Comparison of ENCODE assay signal across 8 cellular contexts in genomic region chr21:46285206-46285661, GRCh38. TPM values are rescaled to one million over a fixed set of nuclear protein-coding genes. Genes with fewer than 3 reads are reported as not detected.
A peak's percentile ranks its signal among the peaks of the same experiment; 100 is the strongest.
DNase-seq lines count a peak whose midpoint lies in the region; ATAC-seq, FAIRE-seq and TF ChIP-seq lines count a peak whose summit lies in the region.

Gene MCM3AP (minus strand): TSS chr21:46285611. CDS start chr21:46285286, 325 bp downstream.

- peaks cover 11% of the 10 kb centered on the region for H3K36me3 ChIP-seq in rectal smooth muscle tissue (ENCODE audit: control insufficient read depth, insufficient read depth, low read length)

- peaks cover 23 to 46% (median 43%) of the 10 kb centered on the region in 3 experiments for H3K36me3 Mint-ChIP-seq in H9 (ENCODE audit: insufficient read depth in 1 of 3, low read depth in 3 of 3)
- peaks cover 31% of the 10 kb centered on the region for H3K36me3 Mint-ChIP-seq in activated CD4-positive, alpha-beta memory T cell treated with anti-CD3 and anti-CD28 coated beads for 36 hours

- H3K79me2 ChIP-seq in H9 (ENCODE audit: insufficient read depth, low read length): peaks cover 23% of the 10 kb centered on the region; the same call in 1 of the 2 replicates

- ATAC-seq in GM21576 (IDR thresholded peaks at IDR 0.05; ENCODE audit: unreplicated experiment) (no peak), HG03025 (IDR thresholded peaks at IDR 0.05; ENCODE audit: low FRiP score, unreplicated experiment) (no peak), HG02981 (IDR thresholded peaks at IDR 0.05; ENCODE audit: unreplicated experiment) (no peak)

- no peaks in the 10 kb centered on the region for H4K20me1 ChIP-seq in H9 (ENCODE audit: control insufficient read depth, insufficient read depth, insufficient read length)

- no peak within 1 kb of the TSS for H3K56ac ChIP-seq in H9 (ENCODE audit: insufficient read length, low read depth, low read length)

- H3K4me1 ChIP-seq in H9 (ENCODE audit: insufficient read depth, low read length) (peaks cover 6% of the 10 kb centered on the region; the same call in 1 of the 2 replicates), rectal smooth muscle tissue (ENCODE audit: control insufficient read depth, insufficient read depth, low read length) (peaks cover 24% of the 10 kb centered on the region)

- no CpG with 5 or more reads among the region's 6 CpGs for WGBS in H9 (ENCODE audit: extremely low coverage, insufficient read length, low lambda C conversion rate)

- H3K9me3 Mint-ChIP-seq in H9: no peaks in the 10 kb centered on the region; a peak in 1 of 5 replicates
- no peaks in the 10 kb centered on the region for H3K9me3 Mint-ChIP-seq in activated CD4-positive, alpha-beta memory T cell treated with anti-CD3 and anti-CD28 coated beads for 36 hours

- H3K4me1 Mint-ChIP-seq in H9: peaks cover 41 to 49% of the 10 kb centered on the region in 2 experiments
- peaks cover 53% of the 10 kb centered on the region for H3K4me1 Mint-ChIP-seq in activated CD4-positive, alpha-beta memory T cell treated with anti-CD3 and anti-CD28 coated beads for 36 hours (ENCODE audit: low read depth)

- no peak within 1 kb of the TSS for H3K4ac ChIP-seq in H9 (ENCODE audit: low read depth, low read length)

- H4K5ac ChIP-seq in H9 (ENCODE audit: insufficient read length, low read depth, low read length): no peak within 1 kb of the TSS

- peak within 1 kb of the TSS; percentile 68 for H3K4me3 ChIP-seq in rectal smooth muscle tissue (ENCODE audit: low read length)

- no peak within 1 kb of the TSS for H3K23ac ChIP-seq in H9 (ENCODE audit: insufficient read length, low read depth, low read length)

- H2BK12ac ChIP-seq in H9 (ENCODE audit: insufficient read length, low read depth, low read length): no peak within 1 kb of the TSS

- H2BK20ac ChIP-seq in H9 (ENCODE audit: low read depth, low read length, poor library complexity, severe bottlenecking): no peak within 1 kb of the TSS

- peak within 1 kb of the TSS; percentile 86 to 96 (median 88); a peak in 4 of 7 replicates for H3K27ac Mint-ChIP-seq in H9
- H3K27ac Mint-ChIP-seq in activated CD4-positive, alpha-beta memory T cell treated with anti-CD3 and anti-CD28 coated beads for 36 hours: peak within 1 kb of the TSS; percentile 96

- H3K9me3 ChIP-seq in H9 (ENCODE audit: control insufficient read depth, low read depth, low read length): no peaks in the 10 kb centered on the region

- intact Hi-C loops in activated CD4-positive, alpha-beta memory T cell treated with anti-CD3 and anti-CD28 coated beads for 36 hours (cut with micrococcal nuclease): loop anchor here (5.0 to 10.0 kb wide), 2 partner anchors 33 to 170 kb away; partner anchors contain the start of gene DIP2A
- intact Hi-C loops in cardiac septum (cut with DNase I): loop anchor here (5.0 to 10.0 kb wide), 2 partner anchors 58 to 310 kb away; partner anchors contain the start of gene LSS

- no peaks in the 10 kb centered on the region for H3K27me3 Mint-ChIP-seq in H9 (ENCODE audit: low read depth)
- no peaks in the 10 kb centered on the region for H3K27me3 Mint-ChIP-seq in activated CD4-positive, alpha-beta memory T cell treated with anti-CD3 and anti-CD28 coated beads for 36 hours

- FAIRE-seq in GM12892 (lab: Jason Lieb, UNC): no peak

- DNase-seq in H9: no peak
- DNase-seq in activated CD4-positive, alpha-beta memory T cell treated with anti-CD3 and anti-CD28 coated beads for 36 hours: no peak
- DNase-seq in cardiac septum (ENCODE audit: low spot score): no peak
- DNase-seq in GM12892 (ENCODE audit: insufficient read length): no peak

- peaks cover 15% of the 10 kb centered on the region for H3K79me1 ChIP-seq in H9 (ENCODE audit: insufficient read depth, low read depth, low read length, poor library complexity, severe bottlenecking)

- peak within 1 kb of the TSS; percentile 75 for H3K27ac ChIP-seq in H9 (ENCODE audit: insufficient read length, low read depth, low read length)
- H3K27ac ChIP-seq in rectal smooth muscle tissue (ENCODE audit: low read depth, low read length): peak within 1 kb of the TSS; percentile 91

- H3K9ac ChIP-seq in H9 (ENCODE audit: extremely low read depth, insufficient read length, low read length) (peak within 1 kb of the TSS; percentile 67), rectal smooth muscle tissue (ENCODE audit: low read length) (peak within 1 kb of the TSS; percentile 42)

- peak within 1 kb of the TSS; percentile 86 to 92 for H3K4me3 Mint-ChIP-seq in H9
- peak within 1 kb of the TSS; percentile 98 for H3K4me3 Mint-ChIP-seq in activated CD4-positive, alpha-beta memory T cell treated with anti-CD3 and anti-CD28 coated beads for 36 hours

- POLR2A ChIA-PET in activated CD4-positive, alpha-beta memory T cell treated with anti-CD3 and anti-CD28 coated beads for 36 hours (lab: Charles Lee): interaction anchor here (0.8 to 1.8 kb wide), 3 partner anchors 11 to 58 kb away, joined by 3 to 8 read pairs (median 5); partner anchors contain the start of gene C21orf58

- peaks cover 5% of the 10 kb centered on the region for H3K23me2 ChIP-seq in H9 (ENCODE audit: insufficient read length, low read depth, low read length, poor library complexity, severe bottlenecking)

- TF ChIP-seq CTCF in H9 (conservative IDR thresholded peaks at IDR 0.05): no peak

- H2AK5ac ChIP-seq in H9 (ENCODE audit: insufficient read length, low read length): no peak within 1 kb of the TSS

- no peak within 1 kb of the TSS for H2BK15ac ChIP-seq in H9 (ENCODE audit: low read depth, low read length)

- no peak within 1 kb of the TSS for H2BK120ac ChIP-seq in H9 (ENCODE audit: low read depth, low read length, poor library complexity, severe bottlenecking)

- H3K18ac ChIP-seq in H9 (ENCODE audit: insufficient read length, low read depth, low read length): no peak within 1 kb of the TSS

- no peak for TF ChIP-seq POLR2A in GM12892 (IDR thresholded peaks at IDR 0.05; ENCODE audit: low read depth, low read length)

- no peak within 1 kb of the TSS; the same call in 1 of the 2 replicates for H3K14ac ChIP-seq in H9 (ENCODE audit: insufficient read depth, low read length)

- H3K4me2 ChIP-seq in H9 (ENCODE audit: insufficient read depth, insufficient read length, low read length): peak within 1 kb of the TSS; percentile 66

- H3K27me3 ChIP-seq in H9 (ENCODE audit: insufficient read depth, low read length) (no peaks in the 10 kb centered on the region), rectal smooth muscle tissue (ENCODE audit: control insufficient read depth, insufficient read depth, low read length) (no peaks in the 10 kb centered on the region)

- CTCF ChIA-PET in activated CD4-positive, alpha-beta memory T cell treated with anti-CD3 and anti-CD28 coated beads for 36 hours (lab: Charles Lee): interaction anchor here (1.5 to 2.8 kb wide), 4 partner anchors 24 to 142 kb away, joined by 3 to 9 read pairs (median 6); a partner anchor contains a TSS

- no peak within 1 kb of the TSS for H2BK5ac ChIP-seq in H9 (ENCODE audit: insufficient read length, low read length)

- no peak within 1 kb of the TSS for H3T11ph ChIP-seq in H9 (ENCODE audit: low read length)

- no peak within 1 kb of the TSS for H2AFZ ChIP-seq in H9 (ENCODE audit: low read length)

- no peak within 1 kb of the TSS for H4K91ac ChIP-seq in H9 (ENCODE audit: insufficient read length, low read depth, low read length)

- H4K8ac ChIP-seq in H9 (replicated peaks; ENCODE audit: insufficient read length, low read depth, low read length): no peak within 1 kb of the TSS

RNA-seq across cellular contexts. Expression of gene MCM3AP, which starts in this region (rescaled TPM):
- total RNA-seq in H9 (2021) (113 and 124 TPM in 2 replicates), cardiac septum (69.9 TPM)
- 100 to 1,000 TPM; 117 to 126 TPM for total RNA-seq in activated CD4-positive, alpha-beta memory T cell treated with anti-CD3 and anti-CD28 coated beads for 36 hours
- polyA plus RNA-seq in GM12892 (2012; ENCODE audit: missing spikeins): 47.6 TPM
